ENCODE assay signal across 31 cellular contexts in genomic region chr1:218495931-218496330, GRCh38.
DNase-seq lines count a peak whose midpoint lies in the region; ATAC-seq and TF ChIP-seq lines count a peak whose summit lies in the region.
"Had no signal": no experiment of that assay in that cellular context is flagged by ENCODE, and none has a peak within 500 bp of the region (broad histone marks: within the 10 kb centered on the region; RNA-seq: fewer than 3 reads in every experiment).

No MANE protein-coding gene starts in this region.

- no peaks in the 10 kb centered on the region for H3K9me3 ChIP-seq in osteoblast (ENCODE audit: low read depth, low read length)
- H3K9me3 ChIP-seq: BE2C, colonic mucosa, stomach, tibial nerve had no signal

- no peaks in the 10 kb centered on the region for H3K79me2 ChIP-seq in ACC112 (ENCODE audit: control insufficient read depth, insufficient read depth, low read length, unreplicated experiment)
- H3K79me2 ChIP-seq in KMS-11 (ENCODE audit: insufficient read depth, low read depth): no peaks in the 10 kb centered on the region
- H3K79me2 ChIP-seq in osteoblast (ENCODE audit: insufficient read depth, low read length): no peaks in the 10 kb centered on the region

- H2AFZ ChIP-seq in ACC112 (ENCODE audit: low read length, unreplicated experiment) (no peak overlapping the region), KMS-11 (ENCODE audit: low read depth) (no peak overlapping the region), osteoblast (ENCODE audit: low read length) (no peak overlapping the region)

- H3K36me3 Mint-ChIP-seq in chondrocyte (ENCODE audit: low read depth): no peaks in the 10 kb centered on the region
- H3K36me3 Mint-ChIP-seq: activated naive CD4-positive, alpha-beta T cell treated with anti-CD3 and anti-CD28 coated beads, Interleukin-2, amount 50 U/mL, for 24 hours; CD8-positive, alpha-beta T cell had no signal

- no peak overlapping the region for H3K4me3 Mint-ChIP-seq in chondrocyte (ENCODE audit: unreplicated experiment)
- H3K4me3 Mint-ChIP-seq: activated naive CD4-positive, alpha-beta T cell treated with anti-CD3 and anti-CD28 coated beads, Interleukin-2, amount 50 U/mL, for 24 hours; CD8-positive, alpha-beta T cell; neural crest cell had no signal

- intact Hi-C loops in Right ventricle myocardium inferior (cut with DNase I): no loop called here
- intact Hi-C loops in sciatic nerve (cut with DNase I): no loop called here

- H3K27me3 ChIP-seq in ACC112 (ENCODE audit: insufficient read depth, low read length): no peaks in the 10 kb centered on the region
- H3K27me3 ChIP-seq in KMS-11 (ENCODE audit: insufficient read depth, low read depth): no peaks in the 10 kb centered on the region
- H3K27me3 ChIP-seq in osteoblast (ENCODE audit: insufficient read depth, low read length): no peaks in the 10 kb centered on the region
- H3K27me3 ChIP-seq: cardiac muscle cell, colonic mucosa, stomach, tibial nerve had no signal

- peak overlapping the region; percentile 90 for H3K27ac Mint-ChIP-seq in chondrocyte (ENCODE audit: unreplicated experiment)
- H3K27ac Mint-ChIP-seq: activated naive CD4-positive, alpha-beta T cell treated with anti-CD3 and anti-CD28 coated beads, Interleukin-2, amount 50 U/mL, for 24 hours; activated T-helper 2 cell treated with anti-CD3 and anti-CD28 coated beads, Interferon-gamma antibody, Interleukin-2, Interleukin-4, amounts not matched to agents 10 μg/mL and 5 μg/mL and 100 μg/mL, durations not matched to agents 14 hours and 24 hours and 36 hours; CD8-positive, alpha-beta T cell had no signal

- H3K36me3 ChIP-seq in ACC112 (ENCODE audit: insufficient read depth, low read length) (no peaks in the 10 kb centered on the region), KMS-11 (ENCODE audit: insufficient read depth) (no peaks in the 10 kb centered on the region), osteoblast (ENCODE audit: insufficient read depth, low read length) (no peaks in the 10 kb centered on the region)
- H3K36me3 ChIP-seq: BE2C, cardiac muscle cell, colonic mucosa, stomach, tibial nerve, WERI-Rb-1 had no signal

- H3K27me3 Mint-ChIP-seq in chondrocyte (ENCODE audit: low read depth): no peaks in the 10 kb centered on the region

- H3K9ac ChIP-seq in KMS-11: peak overlapping the region; percentile 52; the same call in 1 of the 2 replicates

- H3K4me1 Mint-ChIP-seq in chondrocyte (ENCODE audit: low read depth): peaks cover 69% of the 10 kb centered on the region
- H3K4me1 Mint-ChIP-seq: activated naive CD4-positive, alpha-beta T cell treated with anti-CD3 and anti-CD28 coated beads, Interleukin-2, amount 50 U/mL, for 24 hours had no signal

- H3K4me2 ChIP-seq in KMS-11 (peak overlapping the region; percentile 92), osteoblast (ENCODE audit: insufficient read depth, low read length) (no peak overlapping the region)

- H3K27ac ChIP-seq in ACC112 (ENCODE audit: low read depth, low read length) (peak overlapping the region; percentile 40; the same call in 1 of the 2 replicates), KMS-11 (peak overlapping the region; percentile 92; the same call in 1 of the 2 replicates), osteoblast (ENCODE audit: low read depth, low read length) (peak overlapping the region; percentile 59)
- H3K27ac ChIP-seq: cardiac muscle cell, colonic mucosa, stomach, tibial nerve, WERI-Rb-1 had no signal

- H3K4me1 ChIP-seq in ACC112 (ENCODE audit: control insufficient read depth, insufficient read depth, low read length, unreplicated experiment) (peaks cover 31% of the 10 kb centered on the region), KMS-11 (ENCODE audit: low read depth, poor library complexity, severe bottlenecking) (peaks cover 66% of the 10 kb centered on the region), osteoblast (ENCODE audit: insufficient read depth, low read length) (peaks cover 41% of the 10 kb centered on the region)
- H3K4me1 ChIP-seq: BE2C, colonic mucosa had no signal

- DNase-seq in chondrocyte (ENCODE audit: low spot score) (no peak), osteoblast (ENCODE audit: insufficient read length, low spot score, missing footprints) (no peak), Right ventricle myocardium inferior (ENCODE audit: missing footprints) (no peak), sciatic nerve (ENCODE audit: low spot score) (no peak), H4 (ENCODE audit: low spot score) (no peak)
- DNase-seq: activated CD4-positive, alpha-beta T cell treated with anti-CD3 and anti-CD28 coated beads for 48 hours; activated CD8-positive, alpha-beta memory T cell treated with anti-CD3 and anti-CD28 coated beads for 24 hours; activated T-cell treated with anti-CD3 and anti-CD28 coated beads for 4 hours; amygdala; BE2C; CD8-positive, alpha-beta T cell; colonic mucosa; effector CD4-positive, alpha-beta T cell; hypothalamus; left colon; NCI-H2029; NCI-H524 treated with DMSO at 0.1 percent for 48 hours; right cardiac atrium; SIG-M5; stimulated activated CD4-positive, alpha-beta T cell treated with anti-CD3 and anti-CD28 coated beads, Interleukin-12 subunit alpha, Interleukin-12 subunit beta, amount 100 ng/mL, for 4 hours; stimulated activated CD4-positive, alpha-beta T cell treated with anti-CD3 and anti-CD28 coated beads, Interleukin-4, amount 100 ng/mL, for 1 hour; stomach; WERI-Rb-1 had no signal

- ATAC-seq in Right ventricle myocardium inferior (no peak), sciatic nerve (no peak), GM18868 (IDR thresholded peaks at IDR 0.05; ENCODE audit: unreplicated experiment) (no peak)
- ATAC-seq: CD8-positive, alpha-beta T cell; left colon had no signal

- H3K9me3 Mint-ChIP-seq in chondrocyte (ENCODE audit: low read depth): peaks cover 3% of the 10 kb centered on the region
- H3K9me3 Mint-ChIP-seq: activated naive CD4-positive, alpha-beta T cell treated with anti-CD3 and anti-CD28 coated beads, Interleukin-2, amount 50 U/mL, for 24 hours; activated T-helper 2 cell treated with anti-CD3 and anti-CD28 coated beads, Interferon-gamma antibody, Interleukin-2, Interleukin-4, amounts not matched to agents 10 μg/mL and 5 μg/mL and 100 μg/mL, durations not matched to agents 14 hours and 24 hours and 36 hours; CD8-positive, alpha-beta T cell had no signal

- TF ChIP-seq CTCF in KMS-11 (conservative IDR thresholded peaks at IDR 0.05; ENCODE audit: low read depth, low read length) (no peak), chondrocyte (IDR thresholded peaks at IDR 0.05) (no peak), osteoblast (IDR thresholded peaks at IDR 0.05; ENCODE audit: extremely low read depth, low read depth, low read length) (no peak)

- H4K20me1 ChIP-seq in KMS-11 (ENCODE audit: insufficient read depth) (no peaks in the 10 kb centered on the region), osteoblast (ENCODE audit: insufficient read depth, low read length) (no peaks in the 10 kb centered on the region)

- H3K4me3 ChIP-seq in ACC112 (ENCODE audit: low read depth, low read length) (no peak overlapping the region), KMS-11 (IDR thresholded peaks at IDR 0.05; ENCODE audit: insufficient read depth, low read depth, low read length) (no peak overlapping the region), osteoblast (ENCODE audit: insufficient read depth, low read length) (no peak overlapping the region)
- H3K4me3 ChIP-seq: cardiac muscle cell, colonic mucosa, stomach, tibial nerve had no signal

Comparison
In these comparisons a context has a peak if more than half of its experiments do, and no peak if none do; other contexts are left out.
1. H3K27ac ChIP-seq: peak in every context shown above with its lines; median percentile 92 in KMS-11; 59 in osteoblast; 40 in ACC112.